1 cellular context compared by ENCODE assay signal in the genomic region with DNA sequence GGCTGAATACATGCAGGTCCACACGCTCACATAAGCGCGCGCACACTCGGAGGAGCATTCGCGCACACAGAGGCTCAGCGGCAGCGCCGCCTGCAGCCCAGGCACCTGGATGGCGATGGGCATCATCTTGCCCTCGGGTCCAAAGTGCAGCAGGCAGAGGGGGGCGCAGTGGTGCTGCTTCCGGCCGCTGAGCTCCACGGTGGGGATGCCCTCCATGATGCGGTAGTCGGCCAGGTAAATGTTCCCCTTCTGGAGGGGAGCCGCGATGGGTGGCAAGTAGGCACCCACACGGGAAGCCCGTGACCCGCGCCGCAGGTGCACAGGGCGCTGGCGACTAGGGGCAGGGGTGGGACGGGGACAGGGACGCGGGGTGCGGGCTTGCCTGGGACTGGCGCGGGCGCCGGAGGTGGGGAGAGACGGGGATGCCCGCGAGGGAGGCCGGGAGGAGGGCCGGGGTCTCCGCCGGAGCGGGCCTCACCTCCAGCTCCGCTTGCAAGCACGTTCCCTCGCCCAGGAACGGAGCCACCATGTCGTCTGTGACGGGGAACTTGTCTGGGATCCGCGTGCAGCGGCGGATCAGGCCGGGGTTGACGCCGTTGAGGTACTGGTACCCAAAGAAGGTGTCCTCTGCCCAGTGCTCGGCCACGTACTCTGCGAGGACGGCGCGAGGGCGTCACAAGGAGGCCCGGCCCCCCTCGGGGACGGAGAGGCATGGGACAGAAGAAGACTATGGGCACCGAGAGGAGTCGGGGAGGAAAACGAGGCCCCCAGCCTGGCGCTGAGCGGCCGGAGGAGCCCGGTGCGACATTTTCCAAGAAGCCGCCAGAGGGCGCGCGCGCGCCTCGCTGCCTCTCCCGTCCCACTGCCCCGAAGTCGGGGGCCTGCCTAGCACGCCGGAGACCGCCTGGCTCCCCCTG.
TF ChIP-seq lines count a peak whose summit lies in the region.

No MANE protein-coding gene starts in this region.

TF ChIP-seq in K562, 482 proteins besides CTCF, POLR2A, EP300 and RAD21 (continued from another document and continues in another):
- TF ChIP-seq ZNF699 (CRISPR knock-in tag; IDR thresholded peaks at IDR 0.05; ENCODE audit: insufficient replicate concordance) (no peak), CBX3 (IDR thresholded peaks at IDR 0.05; ENCODE audit: borderline replicate concordance in 1 of 2, low read length in 2 of 2) (no peak), KAT2B (IDR thresholded peaks at IDR 0.05; ENCODE audit: low read depth, low read length) (no peak), NCOA6 (IDR thresholded peaks at IDR 0.05) (no peak), LEF1 (IDR thresholded peaks at IDR 0.05) (no peak), ASH1L (IDR thresholded peaks at IDR 0.05; ENCODE audit: borderline replicate concordance, low read depth, partially characterized antibody) (no peak), ZNF239 (CRISPR knock-in tag; IDR thresholded peaks at IDR 0.05) (no peak), ZNF263 (CRISPR knock-in tag; IDR thresholded peaks at IDR 0.05; ENCODE audit: borderline replicate concordance) (no peak), U2AF1 (optimal IDR thresholded peaks at IDR 0.05; ENCODE audit: low read depth, low read length) (no peak), POLR3A (IDR thresholded peaks at IDR 0.05; ENCODE audit: borderline replicate concordance, extremely low read depth, insufficient read depth, insufficient read length) (no peak), NFIX (CRISPR knock-in tag; IDR thresholded peaks at IDR 0.05; ENCODE audit: low read depth) (no peak), ZNF707 (CRISPR knock-in tag; conservative IDR thresholded peaks at IDR 0.05) (no peak), SMC3 (conservative IDR thresholded peaks at IDR 0.05; ENCODE audit: insufficient read depth, low read depth, low read length) (peak; percentile 70), ZEB2 (IDR thresholded peaks at IDR 0.05) (no peak), BRD9 (IDR thresholded peaks at IDR 0.05; ENCODE audit: low read depth, partially characterized antibody) (no peak), KAT8 (IDR thresholded peaks at IDR 0.05; ENCODE audit: low read depth) (no peak), FOS (IDR thresholded peaks at IDR 0.05; ENCODE audit: extremely low read depth, insufficient read length) (no peak), STAT5B (CRISPR knock-in tag; IDR thresholded peaks at IDR 0.05) (no peak), TARDBP (IDR thresholded peaks at IDR 0.05) (no peak), BRD4 (IDR thresholded peaks at IDR 0.05) (no peak), POLR2AphosphoS5 (IDR thresholded peaks at IDR 0.05; ENCODE audit: control insufficient read depth, insufficient read depth, low read depth, low read length) (no peak), RBM22 (IDR thresholded peaks at IDR 0.05; ENCODE audit: low read depth, low read length, poor library complexity, severe bottlenecking) (no peak), TAL1 (IDR thresholded peaks at IDR 0.05) (no peak), HNRNPUL1 (IDR thresholded peaks at IDR 0.05; ENCODE audit: low read length) (no peak), SMAD1 (IDR thresholded peaks at IDR 0.05; ENCODE audit: low read depth, low read length, partially characterized antibody) (no peak), OTX1 (CRISPR knock-in tag; IDR thresholded peaks at IDR 0.05) (no peak), POU5F1 (IDR thresholded peaks at IDR 0.05; ENCODE audit: borderline replicate concordance, low read depth, low read length, partially characterized antibody) (no peak), FOXJ3 (CRISPR knock-in tag; IDR thresholded peaks at IDR 0.05) (no peak), YY1 (IDR thresholded peaks at IDR 0.05; ENCODE audit: borderline replicate concordance in 1 of 3, control insufficient read depth in 1 of 3, extremely low read depth in 1 of 3, insufficient read depth in 3 of 3, insufficient read length in 1 of 3, insufficient replicate concordance in 2 of 3, low read depth in 1 of 3, low read length in 2 of 3) (peak in 1 of 3 experiments; percentile 13), RBFOX2 (IDR thresholded peaks at IDR 0.05; ENCODE audit: low read depth, low read length) (no peak)
- TF ChIP-seq, protein P1, sequence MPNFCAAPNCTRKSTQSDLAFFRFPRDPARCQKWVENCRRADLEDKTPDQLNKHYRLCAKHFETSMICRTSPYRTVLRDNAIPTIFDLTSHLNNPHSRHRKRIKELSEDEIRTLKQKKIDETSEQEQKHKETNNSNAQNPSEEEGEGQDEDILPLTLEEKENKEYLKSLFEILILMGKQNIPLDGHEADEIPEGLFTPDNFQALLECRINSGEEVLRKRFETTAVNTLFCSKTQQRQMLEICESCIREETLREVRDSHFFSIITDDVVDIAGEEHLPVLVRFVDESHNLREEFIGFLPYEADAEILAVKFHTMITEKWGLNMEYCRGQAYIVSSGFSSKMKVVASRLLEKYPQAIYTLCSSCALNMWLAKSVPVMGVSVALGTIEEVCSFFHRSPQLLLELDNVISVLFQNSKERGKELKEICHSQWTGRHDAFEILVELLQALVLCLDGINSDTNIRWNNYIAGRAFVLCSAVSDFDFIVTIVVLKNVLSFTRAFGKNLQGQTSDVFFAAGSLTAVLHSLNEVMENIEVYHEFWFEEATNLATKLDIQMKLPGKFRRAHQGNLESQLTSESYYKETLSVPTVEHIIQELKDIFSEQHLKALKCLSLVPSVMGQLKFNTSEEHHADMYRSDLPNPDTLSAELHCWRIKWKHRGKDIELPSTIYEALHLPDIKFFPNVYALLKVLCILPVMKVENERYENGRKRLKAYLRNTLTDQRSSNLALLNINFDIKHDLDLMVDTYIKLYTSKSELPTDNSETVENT (CRISPR knock-in tag; IDR thresholded peaks at IDR 0.05) = no peak
- TF ChIP-seq, protein P2, sequence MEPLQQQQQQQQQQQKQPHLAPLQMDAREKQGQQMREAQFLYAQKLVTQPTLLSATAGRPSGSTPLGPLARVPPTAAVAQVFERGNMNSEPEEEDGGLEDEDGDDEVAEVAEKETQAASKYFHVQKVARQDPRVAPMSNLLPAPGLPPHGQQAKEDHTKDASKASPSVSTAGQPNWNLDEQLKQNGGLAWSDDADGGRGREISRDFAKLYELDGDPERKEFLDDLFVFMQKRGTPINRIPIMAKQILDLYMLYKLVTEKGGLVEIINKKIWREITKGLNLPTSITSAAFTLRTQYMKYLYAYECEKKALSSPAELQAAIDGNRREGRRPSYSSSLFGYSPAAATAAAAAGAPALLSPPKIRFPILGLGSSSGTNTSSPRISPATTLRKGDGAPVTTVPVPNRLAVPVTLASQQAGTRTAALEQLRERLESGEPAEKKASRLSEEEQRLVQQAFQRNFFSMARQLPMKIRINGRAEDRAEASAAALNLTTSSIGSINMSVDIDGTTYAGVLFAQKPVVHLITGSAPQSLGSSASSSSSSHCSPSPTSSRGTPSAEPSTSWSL (CRISPR knock-in tag; IDR thresholded peaks at IDR 0.05; ENCODE audit: borderline replicate concordance) = no peak
- TF ChIP-seq, protein P3, sequence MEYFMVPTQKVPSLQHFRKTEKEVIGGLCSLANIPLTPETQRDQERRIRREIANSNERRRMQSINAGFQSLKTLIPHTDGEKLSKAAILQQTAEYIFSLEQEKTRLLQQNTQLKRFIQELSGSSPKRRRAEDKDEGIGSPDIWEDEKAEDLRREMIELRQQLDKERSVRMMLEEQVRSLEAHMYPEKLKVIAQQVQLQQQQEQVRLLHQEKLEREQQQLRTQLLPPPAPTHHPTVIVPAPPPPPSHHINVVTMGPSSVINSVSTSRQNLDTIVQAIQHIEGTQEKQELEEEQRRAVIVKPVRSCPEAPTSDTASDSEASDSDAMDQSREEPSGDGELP (CRISPR knock-in tag; IDR thresholded peaks at IDR 0.05; ENCODE audit: borderline replicate concordance) = 0 out of 2 replicates have a peak, but pooled peaks have one; percentile 40
- TF ChIP-seq, protein P4, sequence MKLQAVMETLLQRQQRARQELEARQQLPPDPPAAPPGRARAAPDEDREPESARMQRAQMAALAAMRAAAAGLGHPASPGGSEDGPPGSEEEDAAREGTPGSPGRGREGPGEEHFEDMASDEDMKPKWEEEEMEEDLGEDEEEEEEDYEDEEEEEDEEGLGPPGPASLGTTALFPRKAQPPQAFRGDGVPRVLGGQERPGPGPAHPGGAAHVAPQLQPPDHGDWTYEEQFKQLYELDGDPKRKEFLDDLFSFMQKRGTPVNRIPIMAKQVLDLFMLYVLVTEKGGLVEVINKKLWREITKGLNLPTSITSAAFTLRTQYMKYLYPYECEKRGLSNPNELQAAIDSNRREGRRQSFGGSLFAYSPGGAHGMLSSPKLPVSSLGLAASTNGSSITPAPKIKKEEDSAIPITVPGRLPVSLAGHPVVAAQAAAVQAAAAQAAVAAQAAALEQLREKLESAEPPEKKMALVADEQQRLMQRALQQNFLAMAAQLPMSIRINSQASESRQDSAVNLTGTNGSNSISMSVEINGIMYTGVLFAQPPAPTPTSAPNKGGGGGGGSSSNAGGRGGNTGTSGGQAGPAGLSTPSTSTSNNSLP (IDR thresholded peaks at IDR 0.05; ENCODE audit: borderline replicate concordance, low read depth, low read length) = no peak
- TF ChIP-seq, protein P5, sequence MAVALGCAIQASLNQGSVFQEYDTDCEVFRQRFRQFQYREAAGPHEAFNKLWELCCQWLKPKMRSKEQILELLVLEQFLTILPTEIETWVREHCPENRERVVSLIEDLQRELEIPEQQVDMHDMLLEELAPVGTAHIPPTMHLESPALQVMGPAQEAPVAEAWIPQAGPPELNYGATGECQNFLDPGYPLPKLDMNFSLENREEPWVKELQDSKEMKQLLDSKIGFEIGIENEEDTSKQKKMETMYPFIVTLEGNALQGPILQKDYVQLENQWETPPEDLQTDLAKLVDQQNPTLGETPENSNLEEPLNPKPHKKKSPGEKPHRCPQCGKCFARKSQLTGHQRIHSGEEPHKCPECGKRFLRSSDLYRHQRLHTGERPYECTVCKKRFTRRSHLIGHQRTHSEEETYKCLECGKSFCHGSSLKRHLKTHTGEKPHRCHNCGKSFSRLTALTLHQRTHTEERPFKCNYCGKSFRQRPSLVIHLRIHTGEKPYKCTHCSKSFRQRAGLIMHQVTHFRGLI (CRISPR knock-in tag; IDR thresholded peaks at IDR 0.05) = no peak
- TF ChIP-seq, protein P6, sequence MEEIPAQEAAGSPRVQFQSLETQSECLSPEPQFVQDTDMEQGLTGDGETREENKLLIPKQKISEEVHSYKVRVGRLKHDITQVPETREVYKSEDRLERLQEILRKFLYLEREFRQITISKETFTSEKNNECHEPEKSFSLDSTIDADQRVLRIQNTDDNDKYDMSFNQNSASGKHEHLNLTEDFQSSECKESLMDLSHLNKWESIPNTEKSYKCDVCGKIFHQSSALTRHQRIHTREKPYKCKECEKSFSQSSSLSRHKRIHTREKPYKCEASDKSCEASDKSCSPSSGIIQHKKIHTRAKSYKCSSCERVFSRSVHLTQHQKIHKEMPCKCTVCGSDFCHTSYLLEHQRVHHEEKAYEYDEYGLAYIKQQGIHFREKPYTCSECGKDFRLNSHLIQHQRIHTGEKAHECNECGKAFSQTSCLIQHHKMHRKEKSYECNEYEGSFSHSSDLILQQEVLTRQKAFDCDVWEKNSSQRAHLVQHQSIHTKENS (CRISPR knock-in tag; IDR thresholded peaks at IDR 0.05) = no peak
- TF ChIP-seq, protein P7, sequence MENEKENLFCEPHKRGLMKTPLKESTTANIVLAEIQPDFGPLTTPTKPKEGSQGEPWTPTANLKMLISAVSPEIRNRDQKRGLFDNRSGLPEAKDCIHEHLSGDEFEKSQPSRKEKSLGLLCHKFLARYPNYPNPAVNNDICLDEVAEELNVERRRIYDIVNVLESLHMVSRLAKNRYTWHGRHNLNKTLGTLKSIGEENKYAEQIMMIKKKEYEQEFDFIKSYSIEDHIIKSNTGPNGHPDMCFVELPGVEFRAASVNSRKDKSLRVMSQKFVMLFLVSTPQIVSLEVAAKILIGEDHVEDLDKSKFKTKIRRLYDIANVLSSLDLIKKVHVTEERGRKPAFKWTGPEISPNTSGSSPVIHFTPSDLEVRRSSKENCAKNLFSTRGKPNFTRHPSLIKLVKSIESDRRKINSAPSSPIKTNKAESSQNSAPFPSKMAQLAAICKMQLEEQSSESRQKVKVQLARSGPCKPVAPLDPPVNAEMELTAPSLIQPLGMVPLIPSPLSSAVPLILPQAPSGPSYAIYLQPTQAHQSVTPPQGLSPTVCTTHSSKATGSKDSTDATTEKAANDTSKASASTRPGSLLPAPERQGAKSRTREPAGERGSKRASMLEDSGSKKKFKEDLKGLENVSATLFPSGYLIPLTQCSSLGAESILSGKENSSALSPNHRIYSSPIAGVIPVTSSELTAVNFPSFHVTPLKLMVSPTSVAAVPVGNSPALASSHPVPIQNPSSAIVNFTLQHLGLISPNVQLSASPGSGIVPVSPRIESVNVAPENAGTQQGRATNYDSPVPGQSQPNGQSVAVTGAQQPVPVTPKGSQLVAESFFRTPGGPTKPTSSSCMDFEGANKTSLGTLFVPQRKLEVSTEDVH (IDR thresholded peaks at IDR 0.05; ENCODE audit: low read depth, partially characterized antibody) = no peak
- TF ChIP-seq, protein P8, sequence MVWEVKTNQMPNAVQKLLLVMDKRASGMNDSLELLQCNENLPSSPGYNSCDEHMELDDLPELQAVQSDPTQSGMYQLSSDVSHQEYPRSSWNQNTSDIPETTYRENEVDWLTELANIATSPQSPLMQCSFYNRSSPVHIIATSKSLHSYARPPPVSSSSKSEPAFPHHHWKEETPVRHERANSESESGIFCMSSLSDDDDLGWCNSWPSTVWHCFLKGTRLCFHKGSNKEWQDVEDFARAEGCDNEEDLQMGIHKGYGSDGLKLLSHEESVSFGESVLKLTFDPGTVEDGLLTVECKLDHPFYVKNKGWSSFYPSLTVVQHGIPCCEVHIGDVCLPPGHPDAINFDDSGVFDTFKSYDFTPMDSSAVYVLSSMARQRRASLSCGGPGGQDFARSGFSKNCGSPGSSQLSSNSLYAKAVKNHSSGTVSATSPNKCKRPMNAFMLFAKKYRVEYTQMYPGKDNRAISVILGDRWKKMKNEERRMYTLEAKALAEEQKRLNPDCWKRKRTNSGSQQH (CRISPR knock-in tag; IDR thresholded peaks at IDR 0.05) = no peak
- TF ChIP-seq, protein P9, sequence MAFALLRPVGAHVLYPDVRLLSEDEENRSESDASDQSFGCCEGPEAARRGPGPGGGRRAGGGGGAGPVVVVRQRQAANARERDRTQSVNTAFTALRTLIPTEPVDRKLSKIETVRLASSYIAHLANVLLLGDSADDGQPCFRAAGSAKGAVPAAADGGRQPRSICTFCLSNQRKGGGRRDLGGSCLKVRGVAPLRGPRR (CRISPR knock-in tag; IDR thresholded peaks at IDR 0.05) = no peak
- TF ChIP-seq, protein P10, sequence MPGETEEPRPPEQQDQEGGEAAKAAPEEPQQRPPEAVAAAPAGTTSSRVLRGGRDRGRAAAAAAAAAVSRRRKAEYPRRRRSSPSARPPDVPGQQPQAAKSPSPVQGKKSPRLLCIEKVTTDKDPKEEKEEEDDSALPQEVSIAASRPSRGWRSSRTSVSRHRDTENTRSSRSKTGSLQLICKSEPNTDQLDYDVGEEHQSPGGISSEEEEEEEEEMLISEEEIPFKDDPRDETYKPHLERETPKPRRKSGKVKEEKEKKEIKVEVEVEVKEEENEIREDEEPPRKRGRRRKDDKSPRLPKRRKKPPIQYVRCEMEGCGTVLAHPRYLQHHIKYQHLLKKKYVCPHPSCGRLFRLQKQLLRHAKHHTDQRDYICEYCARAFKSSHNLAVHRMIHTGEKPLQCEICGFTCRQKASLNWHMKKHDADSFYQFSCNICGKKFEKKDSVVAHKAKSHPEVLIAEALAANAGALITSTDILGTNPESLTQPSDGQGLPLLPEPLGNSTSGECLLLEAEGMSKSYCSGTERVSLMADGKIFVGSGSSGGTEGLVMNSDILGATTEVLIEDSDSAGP (CRISPR knock-in tag; IDR thresholded peaks at IDR 0.05) = no peak
